Comparison of ENCODE assay signal across 1 cellular context in the genomic region with DNA sequence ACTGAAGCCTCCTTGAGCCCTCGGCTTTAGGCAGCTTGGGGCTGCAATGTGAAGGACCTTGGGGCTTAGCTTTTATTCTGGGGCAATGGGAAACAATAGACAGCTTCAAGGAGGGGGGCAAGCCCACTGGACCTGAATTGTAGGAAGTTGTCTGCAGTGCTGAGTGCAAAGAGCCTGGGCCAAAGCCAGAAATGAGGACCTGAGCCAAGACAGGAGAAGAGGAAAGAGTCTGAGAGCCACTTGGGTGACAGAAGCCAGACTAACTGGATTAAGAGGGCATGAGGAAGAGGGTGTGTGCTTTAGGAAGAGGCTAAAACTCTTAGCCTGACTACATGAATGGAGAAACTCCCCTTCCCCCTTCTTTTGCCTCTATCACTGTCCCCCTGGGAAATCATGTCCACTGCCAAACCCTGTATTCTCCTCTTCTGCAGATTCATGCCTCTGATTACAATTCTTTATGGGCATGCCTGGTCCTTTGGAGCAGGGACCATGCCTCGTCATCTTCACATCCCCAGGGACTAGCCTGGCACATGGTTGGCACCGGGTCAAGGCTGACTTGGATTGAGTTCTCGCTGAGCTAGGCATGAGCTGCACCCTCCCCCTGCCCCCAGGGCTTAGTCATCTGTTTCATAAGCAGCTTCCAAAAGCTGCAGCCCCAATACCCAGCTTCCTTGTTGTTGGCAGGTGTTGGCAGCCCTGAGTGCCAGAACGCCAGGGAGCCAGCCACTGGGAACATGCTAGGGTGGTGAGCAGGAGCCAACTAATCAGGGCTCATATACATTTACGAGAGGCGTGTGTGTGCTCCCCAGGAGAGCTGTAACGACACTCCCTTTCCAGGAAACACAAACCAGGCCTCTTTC.
TF ChIP-seq lines count a peak whose summit lies in the region.

No MANE protein-coding gene starts in this region.

TF ChIP-seq in HEK293, 187 proteins besides CTCF, POLR2A, EP300 and RAD21 (continued from another document):
- TF ChIP-seq, protein P1, sequence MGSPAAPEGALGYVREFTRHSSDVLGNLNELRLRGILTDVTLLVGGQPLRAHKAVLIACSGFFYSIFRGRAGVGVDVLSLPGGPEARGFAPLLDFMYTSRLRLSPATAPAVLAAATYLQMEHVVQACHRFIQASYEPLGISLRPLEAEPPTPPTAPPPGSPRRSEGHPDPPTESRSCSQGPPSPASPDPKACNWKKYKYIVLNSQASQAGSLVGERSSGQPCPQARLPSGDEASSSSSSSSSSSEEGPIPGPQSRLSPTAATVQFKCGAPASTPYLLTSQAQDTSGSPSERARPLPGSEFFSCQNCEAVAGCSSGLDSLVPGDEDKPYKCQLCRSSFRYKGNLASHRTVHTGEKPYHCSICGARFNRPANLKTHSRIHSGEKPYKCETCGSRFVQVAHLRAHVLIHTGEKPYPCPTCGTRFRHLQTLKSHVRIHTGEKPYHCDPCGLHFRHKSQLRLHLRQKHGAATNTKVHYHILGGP (tag by site-specific recombination; IDR thresholded peaks at IDR 0.05), result 0 out of 2 replicates have a peak, but pooled peaks have one; percentile 24
- TF ChIP-seq ZNF146 (tag by site-specific recombination; IDR thresholded peaks at IDR 0.05) (no peak), IKZF3 (tag by site-specific recombination; IDR thresholded peaks at IDR 0.05) (no peak), ZNF558 (tag by site-specific recombination; IDR thresholded peaks at IDR 0.05) (no peak), MZF1 (tag by site-specific recombination; IDR thresholded peaks at IDR 0.05; ENCODE audit: borderline replicate concordance) (no peak), BCL11A (tag by site-specific recombination; IDR thresholded peaks at IDR 0.05; ENCODE audit: low read depth) (no peak), ZNF366 (tag by site-specific recombination; conservative IDR thresholded peaks at IDR 0.05) (no peak), YY1 (tag by site-specific recombination; IDR thresholded peaks at IDR 0.05) (no peak), ZNF692 (tag by site-specific recombination; IDR thresholded peaks at IDR 0.05) (peak; percentile 48; the same call in 1 of the 2 replicates), ZNF311 (tag by site-specific recombination; IDR thresholded peaks at IDR 0.05; ENCODE audit: borderline replicate concordance) (no peak), ZXDB (tag by site-specific recombination; IDR thresholded peaks at IDR 0.05) (no peak), ZFP37 (tag by site-specific recombination; IDR thresholded peaks at IDR 0.05) (no peak), MEIS1 (CRISPR knock-in tag; IDR thresholded peaks at IDR 0.05; ENCODE audit: borderline replicate concordance) (no peak), ZNF335 (tag by site-specific recombination; conservative IDR thresholded peaks at IDR 0.05) (peak; percentile 29; the same call in 1 of the 2 replicates), INSM2 (tag by site-specific recombination; IDR thresholded peaks at IDR 0.05) (no peak), ZNF629 (tag by site-specific recombination; IDR thresholded peaks at IDR 0.05) (no peak), ZNF521 (tag by site-specific recombination; IDR thresholded peaks at IDR 0.05) (no peak), SP2 (tag by site-specific recombination; IDR thresholded peaks at IDR 0.05) (no peak), ZNF184 (tag by site-specific recombination; IDR thresholded peaks at IDR 0.05) (no peak), GFI1B (tag by site-specific recombination; IDR thresholded peaks at IDR 0.05) (no peak), ZNF132 (tag by site-specific recombination; IDR thresholded peaks at IDR 0.05; ENCODE audit: borderline replicate concordance) (no peak)
- TF ChIP-seq, protein P2, sequence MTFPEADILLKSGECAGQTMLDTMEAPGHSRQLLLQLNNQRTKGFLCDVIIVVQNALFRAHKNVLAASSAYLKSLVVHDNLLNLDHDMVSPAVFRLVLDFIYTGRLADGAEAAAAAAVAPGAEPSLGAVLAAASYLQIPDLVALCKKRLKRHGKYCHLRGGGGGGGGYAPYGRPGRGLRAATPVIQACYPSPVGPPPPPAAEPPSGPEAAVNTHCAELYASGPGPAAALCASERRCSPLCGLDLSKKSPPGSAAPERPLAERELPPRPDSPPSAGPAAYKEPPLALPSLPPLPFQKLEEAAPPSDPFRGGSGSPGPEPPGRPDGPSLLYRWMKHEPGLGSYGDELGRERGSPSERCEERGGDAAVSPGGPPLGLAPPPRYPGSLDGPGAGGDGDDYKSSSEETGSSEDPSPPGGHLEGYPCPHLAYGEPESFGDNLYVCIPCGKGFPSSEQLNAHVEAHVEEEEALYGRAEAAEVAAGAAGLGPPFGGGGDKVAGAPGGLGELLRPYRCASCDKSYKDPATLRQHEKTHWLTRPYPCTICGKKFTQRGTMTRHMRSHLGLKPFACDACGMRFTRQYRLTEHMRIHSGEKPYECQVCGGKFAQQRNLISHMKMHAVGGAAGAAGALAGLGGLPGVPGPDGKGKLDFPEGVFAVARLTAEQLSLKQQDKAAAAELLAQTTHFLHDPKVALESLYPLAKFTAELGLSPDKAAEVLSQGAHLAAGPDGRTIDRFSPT (tag by site-specific recombination; IDR thresholded peaks at IDR 0.05), result 0 out of 2 replicates have a peak, but pooled peaks have one; percentile 23
- TF ChIP-seq, protein P3, sequence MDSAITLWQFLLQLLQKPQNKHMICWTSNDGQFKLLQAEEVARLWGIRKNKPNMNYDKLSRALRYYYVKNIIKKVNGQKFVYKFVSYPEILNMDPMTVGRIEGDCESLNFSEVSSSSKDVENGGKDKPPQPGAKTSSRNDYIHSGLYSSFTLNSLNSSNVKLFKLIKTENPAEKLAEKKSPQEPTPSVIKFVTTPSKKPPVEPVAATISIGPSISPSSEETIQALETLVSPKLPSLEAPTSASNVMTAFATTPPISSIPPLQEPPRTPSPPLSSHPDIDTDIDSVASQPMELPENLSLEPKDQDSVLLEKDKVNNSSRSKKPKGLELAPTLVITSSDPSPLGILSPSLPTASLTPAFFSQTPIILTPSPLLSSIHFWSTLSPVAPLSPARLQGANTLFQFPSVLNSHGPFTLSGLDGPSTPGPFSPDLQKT (IDR thresholded peaks at IDR 0.05; ENCODE audit: borderline replicate concordance, low read depth, low read length), result no peak
- TF ChIP-seq, protein P4, sequence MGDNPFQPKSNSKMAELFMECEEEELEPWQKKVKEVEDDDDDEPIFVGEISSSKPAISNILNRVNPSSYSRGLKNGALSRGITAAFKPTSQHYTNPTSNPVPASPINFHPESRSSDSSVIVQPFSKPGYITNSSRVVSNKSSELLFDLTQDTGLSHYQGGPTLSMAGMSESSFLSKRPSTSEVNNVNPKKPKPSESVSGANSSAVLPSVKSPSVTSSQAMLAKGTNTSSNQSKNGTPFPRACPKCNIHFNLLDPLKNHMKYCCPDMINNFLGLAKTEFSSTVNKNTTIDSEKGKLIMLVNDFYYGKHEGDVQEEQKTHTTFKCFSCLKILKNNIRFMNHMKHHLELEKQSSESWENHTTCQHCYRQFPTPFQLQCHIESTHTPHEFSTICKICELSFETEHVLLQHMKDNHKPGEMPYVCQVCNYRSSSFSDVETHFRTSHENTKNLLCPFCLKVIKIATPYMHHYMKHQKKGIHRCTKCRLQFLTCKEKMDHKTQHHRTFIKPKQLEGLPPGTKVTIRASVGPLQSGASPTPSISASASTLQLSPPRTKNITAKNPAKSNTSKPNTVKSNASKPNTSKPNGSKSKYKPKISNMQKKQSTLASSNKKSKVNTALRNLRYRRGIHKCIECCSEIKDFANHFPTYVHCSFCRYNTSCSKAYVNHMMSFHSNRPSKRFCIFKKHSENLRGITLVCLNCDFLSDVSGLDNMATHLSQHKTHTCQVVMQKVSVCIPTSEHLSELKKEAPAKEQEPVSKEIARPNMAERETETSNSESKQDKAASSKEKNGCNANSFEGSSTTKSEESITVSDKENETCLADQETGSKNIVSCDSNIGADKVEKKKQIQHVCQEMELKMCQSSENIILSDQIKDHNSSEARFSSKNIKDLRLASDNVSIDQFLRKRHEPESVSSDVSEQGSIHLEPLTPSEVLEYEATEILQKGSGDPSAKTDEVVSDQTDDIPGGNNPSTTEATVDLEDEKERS (tag by site-specific recombination; IDR thresholded peaks at IDR 0.05), result no peak
- TF ChIP-seq, protein P5, sequence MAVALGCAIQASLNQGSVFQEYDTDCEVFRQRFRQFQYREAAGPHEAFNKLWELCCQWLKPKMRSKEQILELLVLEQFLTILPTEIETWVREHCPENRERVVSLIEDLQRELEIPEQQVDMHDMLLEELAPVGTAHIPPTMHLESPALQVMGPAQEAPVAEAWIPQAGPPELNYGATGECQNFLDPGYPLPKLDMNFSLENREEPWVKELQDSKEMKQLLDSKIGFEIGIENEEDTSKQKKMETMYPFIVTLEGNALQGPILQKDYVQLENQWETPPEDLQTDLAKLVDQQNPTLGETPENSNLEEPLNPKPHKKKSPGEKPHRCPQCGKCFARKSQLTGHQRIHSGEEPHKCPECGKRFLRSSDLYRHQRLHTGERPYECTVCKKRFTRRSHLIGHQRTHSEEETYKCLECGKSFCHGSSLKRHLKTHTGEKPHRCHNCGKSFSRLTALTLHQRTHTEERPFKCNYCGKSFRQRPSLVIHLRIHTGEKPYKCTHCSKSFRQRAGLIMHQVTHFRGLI (tag by site-specific recombination; IDR thresholded peaks at IDR 0.05), result no peak
